8 cellular contexts compared by ENCODE assay signal in the genomic region with DNA sequence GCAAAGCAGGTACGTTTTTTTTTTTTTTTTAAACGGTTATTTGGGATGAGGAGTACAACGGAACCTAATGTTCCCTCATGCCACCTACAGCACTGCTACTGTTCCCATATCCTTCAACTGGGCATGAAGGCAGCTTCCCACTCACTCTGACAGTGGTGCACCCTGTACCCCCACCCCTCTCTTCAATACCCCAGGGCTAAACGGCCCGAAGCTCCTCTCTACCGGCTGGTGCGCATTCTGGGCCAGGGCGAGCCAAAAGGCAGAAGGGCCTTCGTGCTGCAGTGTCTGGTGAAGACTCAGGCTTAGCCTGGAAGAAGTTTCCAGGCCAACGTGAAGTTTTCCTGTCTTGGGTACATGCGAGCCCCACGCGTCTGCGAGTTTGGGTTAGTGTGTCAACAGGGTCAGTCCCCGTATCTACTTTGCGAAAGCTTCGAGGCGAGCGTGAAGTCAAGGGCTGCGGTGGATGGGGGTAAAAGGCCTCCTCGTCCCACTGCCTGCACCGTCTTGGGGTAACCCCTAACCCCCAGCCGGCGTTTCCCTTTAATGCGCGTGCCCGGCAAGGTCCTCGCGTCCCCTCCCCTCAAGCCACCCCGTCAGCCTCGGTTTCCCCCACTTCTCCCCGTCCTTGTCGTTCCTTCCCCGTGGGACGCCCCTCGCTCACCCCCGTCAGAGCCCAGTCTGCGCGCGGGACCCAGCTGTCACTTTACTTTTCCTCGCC. TPM values are rescaled to one million over a fixed set of nuclear protein-coding genes. Genes with fewer than 3 reads are reported as not detected.
A peak's percentile ranks its signal among the peaks of the same experiment; 100 is the strongest.
DNase-seq lines count a peak whose midpoint lies in the region; ATAC-seq and TF ChIP-seq lines count a peak whose summit lies in the region.

No MANE protein-coding gene starts in this region.

- peaks cover 26% of the 10 kb centered on the region for H4K20me1 ChIP-seq in osteoblast (ENCODE audit: insufficient read depth, low read length)

- no peaks in the 10 kb centered on the region; the same call in 1 of the 2 replicates for H3K9me3 ChIP-seq in AG04450 (ENCODE audit: control insufficient read depth, insufficient read depth, low read length)
- H3K9me3 ChIP-seq in osteoblast (ENCODE audit: low read depth, low read length), result no peaks in the 10 kb centered on the region

- no peaks in the 10 kb centered on the region for H3K36me3 ChIP-seq in osteoblast (ENCODE audit: insufficient read depth, low read length)

- peaks cover 42% of the 10 kb centered on the region for H3K79me2 ChIP-seq in osteoblast (ENCODE audit: insufficient read depth, low read length)

- POLR2A ChIA-PET in AG04450 (lab: Yijun Ruan, JAX), result interaction anchor here (0.6 kb wide), 1 partner anchor 42 kb away, joined by 5 read pairs; no protein-coding TSS in a partner anchor

- H3K27ac ChIP-seq in AG04450 (ENCODE audit: low read depth, low read length) (no peak overlapping the region), foreskin keratinocyte (no peak overlapping the region), osteoblast (ENCODE audit: low read depth, low read length) (peak overlapping the region; percentile 28)

- peak overlapping the region; percentile 90 for H3K4me2 ChIP-seq in osteoblast (ENCODE audit: insufficient read depth, low read length)

- TF ChIP-seq CTCF in AG04450 (IDR thresholded peaks at IDR 0.05; ENCODE audit: low read depth, low read length) (no peak), foreskin keratinocyte (conservative IDR thresholded peaks at IDR 0.05) (no peak), osteoblast (IDR thresholded peaks at IDR 0.05; ENCODE audit: extremely low read depth, low read depth, low read length) (no peak)

- DNase-seq in AG04450 (ENCODE audit: low read depth, low spot score) (no peak), foreskin keratinocyte (peak in 1 of 2 donors; percentile 26), osteoblast (ENCODE audit: insufficient read length, low spot score, missing footprints) (peak; percentile 73), putamen (ENCODE audit: low spot score) (no peak)
- DNase-seq in activated CD8-positive, alpha-beta memory T cell treated with anti-CD3 and anti-CD28 coated beads, Interleukin-2, amount 50 U/mL, for 48 hours, result peak; percentile 75

- ATAC-seq in GM19023 (IDR thresholded peaks at IDR 0.05; ENCODE audit: unreplicated experiment), result peak; percentile 35
- peak; percentile 33 for ATAC-seq in HG03354 (IDR thresholded peaks at IDR 0.05; ENCODE audit: poor library complexity, severe bottlenecking, unreplicated experiment)
- ATAC-seq in foreskin keratinocyte, result peak; percentile 43
- no peak for ATAC-seq in HG03378 (IDR thresholded peaks at IDR 0.05; ENCODE audit: unreplicated experiment)

- peaks cover 10% of the 10 kb centered on the region for H3K4me1 ChIP-seq in foreskin keratinocyte
- H3K4me1 ChIP-seq in osteoblast (ENCODE audit: insufficient read depth, low read length), result peaks cover 11% of the 10 kb centered on the region

- H3K27me3 ChIP-seq in AG04450 (ENCODE audit: control insufficient read depth, insufficient read depth, low read length), result peaks cover 14% of the 10 kb centered on the region
- H3K27me3 ChIP-seq in foreskin keratinocyte, result peaks cover 56% of the 10 kb centered on the region
- peaks cover 10% of the 10 kb centered on the region for H3K27me3 ChIP-seq in osteoblast (ENCODE audit: insufficient read depth, low read length)

- CTCF ChIA-PET in AG04450 (lab: Charles Lee), result no interaction called here

- peak overlapping the region; percentile 94 for H3K4me3 ChIP-seq in AG04450 (ENCODE audit: low read depth, low read length)
- peak overlapping the region; percentile 91 for H3K4me3 ChIP-seq in osteoblast (ENCODE audit: insufficient read depth, low read length)

- H2AFZ ChIP-seq in osteoblast (ENCODE audit: low read length), result peak overlapping the region; percentile 99

RNA-seq across cellular contexts. Expression of gene UBE2E2, which starts 0.8 kb away (rescaled TPM):
- 30.3 and 43.2 TPM in 2 replicates for polyA plus RNA-seq in AG04450 (2011; rRNA removed)
- 11.5 and 15.4 TPM in 2 replicates for polyA minus RNA-seq in AG04450 (2011; rRNA and poly(A)+ RNA removed)
- 22.6 and 28.6 TPM in 2 replicates for total RNA-seq in foreskin keratinocyte
- 25.8 and 30.2 TPM in 2 replicates for polyA plus RNA-seq in foreskin keratinocyte
- 49.6 and 59.2 TPM in 2 replicates for total RNA-seq in osteoblast

Comparison
In these comparisons a context has a peak if more than half of its experiments do, and no peak if none do; other contexts are left out.
1. DNase-seq: peak in activated CD8-positive, alpha-beta memory T cell treated with anti-CD3 and anti-CD28 coated beads, Interleukin-2, amount 50 U/mL, for 48 hours (single experiment) and osteoblast (single experiment); none in AG04450 (single experiment) and putamen (single experiment).